ENCODE assay signal across 8 cellular contexts in genomic region chr5:19987594-19988345, GRCh38. TPM values are rescaled to one million over a fixed set of nuclear protein-coding genes. Genes with fewer than 3 reads are reported as not detected.
DNase-seq lines count a peak whose midpoint lies in the region; ATAC-seq and TF ChIP-seq lines count a peak whose summit lies in the region.

Gene CDH18 (minus strand): TSS chr5:19988200. CDS start chr5:19838986, 149,214 bp downstream.

- ATAC-seq in body of pancreas (peak; percentile 97), HG02840 (IDR thresholded peaks at IDR 0.05; ENCODE audit: low FRiP score, unreplicated experiment) (no peak)

- H3K9me3 ChIP-seq in body of pancreas, result no peaks in the 10 kb centered on the region
- no peaks in the 10 kb centered on the region for H3K9me3 ChIP-seq in CD8-positive, alpha-beta memory T cell (ENCODE audit: low read length)

- no peak within 1 kb of the TSS for H3K27ac Mint-ChIP-seq in CD8-positive, alpha-beta memory T cell

- no peak for TF ChIP-seq POLR2A in body of pancreas (IDR thresholded peaks at IDR 0.05)

- no peaks in the 10 kb centered on the region for H3K36me3 Mint-ChIP-seq in CD8-positive, alpha-beta memory T cell

- H3K4me1 Mint-ChIP-seq in CD8-positive, alpha-beta memory T cell, result no peaks in the 10 kb centered on the region

- intact Hi-C loops in body of pancreas (cut with DNase I), result no loop called here

- H3K27me3 ChIP-seq in body of pancreas, result no peaks in the 10 kb centered on the region
- no peaks in the 10 kb centered on the region for H3K27me3 ChIP-seq in CD8-positive, alpha-beta memory T cell (ENCODE audit: insufficient read depth, low read length, poor library complexity, severe bottlenecking)

- H3K4me3 Mint-ChIP-seq in CD8-positive, alpha-beta memory T cell, result no peak within 1 kb of the TSS

- peaks cover 10% of the 10 kb centered on the region for H3K4me1 ChIP-seq in body of pancreas
- H3K4me1 ChIP-seq in CD8-positive, alpha-beta memory T cell (ENCODE audit: insufficient read depth, low read length), result no peaks in the 10 kb centered on the region

- H3K27ac ChIP-seq in body of pancreas (no peak within 1 kb of the TSS), substantia nigra (ENCODE audit: low read depth, low read length, poor library complexity, severe bottlenecking) (no peak within 1 kb of the TSS)
- no peak within 1 kb of the TSS for H3K27ac ChIP-seq in CD8-positive, alpha-beta memory T cell (ENCODE audit: low read depth, low read length)

- no peak for TF ChIP-seq CTCF in body of pancreas (IDR thresholded peaks at IDR 0.05)

- 6 to 7% methylated on average over 25 of the region's 25 CpGs for WGBS in body of pancreas, 2 donors

- H3K4me3 ChIP-seq in body of pancreas, result no peak within 1 kb of the TSS
- no peak within 1 kb of the TSS for H3K4me3 ChIP-seq in CD8-positive, alpha-beta memory T cell (ENCODE audit: low read length)

- peaks cover 2 to 11% (median 6%) of the 10 kb centered on the region in 5 donors for H3K9me3 Mint-ChIP-seq in CD8-positive, alpha-beta memory T cell

- DNase-seq in DMS 273 (lab: John Stamatoyannopoulos, UW; ENCODE audit: unreplicated experiment), result peak; percentile 88
- DNase-seq in NCI-H2029 (lab: John Stamatoyannopoulos, UW), result peak; percentile 60
- peak; percentile 59 to 82 (median 60) for DNase-seq in body of pancreas
- peak; percentile 96 for DNase-seq in iPS-NIHi11 (ENCODE audit: low spot score)
- DNase-seq in substantia nigra (lab: John Stamatoyannopoulos, UW), result peak in 43 of 49 donors; percentile 3 to 85 (median 26)
- DNase-seq in foreskin melanocyte, result no peak
- DNase-seq in CD8-positive, alpha-beta memory T cell, result no peak

- no peaks in the 10 kb centered on the region for H3K36me3 ChIP-seq in body of pancreas (replicated peaks in 1 of 2; ENCODE audit: insufficient read depth in 1 of 2, low read depth in 2 of 2)
- H3K36me3 ChIP-seq in CD8-positive, alpha-beta memory T cell (ENCODE audit: insufficient read depth, low read length), result no peaks in the 10 kb centered on the region

- H3K27me3 Mint-ChIP-seq in CD8-positive, alpha-beta memory T cell, result no peaks in the 10 kb centered on the region

- CTCF ChIA-PET in CD8-positive, alpha-beta memory T cell (lab: Charles Lee), result no interaction called here

- POLR2A ChIA-PET in CD8-positive, alpha-beta memory T cell (lab: Charles Lee), result no interaction called here

RNA-seq across cellular contexts. Expression of gene CDH18, which starts in this region (rescaled TPM):
- 1 to 10 TPM in 1 of 2 donors, under 1 TPM in 1; 0.78 to 2.0 TPM for total RNA-seq in body of pancreas
- not detected for total RNA-seq in CD8-positive, alpha-beta memory T cell
- not detected for polyA plus RNA-seq in CD8-positive, alpha-beta memory T cell

Comparison
In these comparisons a context has a peak if more than half of its experiments do, and no peak if none do; other contexts are left out.
1. DNase-seq: peak in DMS 273 (single experiment), NCI-H2029 (single experiment), body of pancreas (4 of 4), iPS-NIHi11 (single experiment) and substantia nigra (43 of 49); none in foreskin melanocyte (single experiment) and CD8-positive, alpha-beta memory T cell (0 of 5).